In the genomic region with DNA sequence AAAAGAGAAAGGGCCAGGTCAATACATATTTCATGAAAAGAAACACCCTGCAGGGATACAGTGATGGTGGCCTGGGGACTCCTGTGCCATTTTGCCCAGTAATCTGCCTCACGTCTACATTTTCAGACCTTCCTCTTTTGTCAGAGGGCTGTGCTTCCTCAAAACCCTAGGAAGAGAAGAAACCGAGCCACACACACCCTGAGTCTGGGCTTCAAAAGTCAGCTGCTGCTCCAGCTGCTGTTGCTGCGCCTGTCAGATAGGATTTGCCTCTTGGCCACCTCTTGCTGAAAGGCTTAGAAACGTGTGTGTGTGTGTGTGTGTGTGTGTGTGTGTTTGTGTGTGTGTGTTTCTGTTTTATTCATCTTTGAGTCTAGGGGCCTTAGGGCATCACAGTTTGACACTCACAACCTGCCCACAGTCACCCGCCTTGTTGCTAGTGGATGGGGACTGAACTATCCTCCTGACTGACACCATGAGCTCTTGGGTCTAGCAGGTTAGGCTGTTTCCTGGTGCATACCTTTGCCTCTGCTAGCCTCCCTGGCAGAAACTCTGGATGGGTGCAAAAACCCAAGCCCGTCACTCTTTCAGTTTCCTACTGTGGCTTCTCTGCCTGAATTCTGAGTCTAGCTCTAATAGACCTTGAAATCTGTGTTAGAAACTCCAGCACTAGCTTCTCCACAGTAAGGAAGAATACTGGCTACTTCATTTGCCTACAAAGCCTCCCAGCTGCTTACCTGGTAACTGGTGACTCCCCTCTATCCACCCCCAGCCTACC, we compare ENCODE assay signal across 16 cellular contexts.
DNase-seq lines count a peak whose midpoint lies in the region; ATAC-seq and TF ChIP-seq lines count a peak whose summit lies in the region.
"Had no signal": no experiment of that assay in that cellular context is flagged by ENCODE, and none has a peak within 500 bp of the region (broad histone marks: within the 10 kb centered on the region; RNA-seq: fewer than 3 reads in every experiment).

No MANE protein-coding gene starts in this region.

- DNase-seq in DND-41 = peak; percentile 30
- DNase-seq in Kasumi-1 (lab: John Stamatoyannopoulos, UW) = peak; percentile 96 to 97
- peak; percentile 31 for DNase-seq in UCSD-AML1 (lab: John Stamatoyannopoulos, UW; ENCODE audit: unreplicated experiment)
- peak; percentile 87 for DNase-seq in myocyte (ENCODE audit: low read depth)
- no peak for DNase-seq in NCI-H2171 treated with DMSO at 0.1 percent for 48 hours (lab: John Stamatoyannopoulos, UW)
- no peak for DNase-seq in GM19240 (ENCODE audit: insufficient read length, low spot score)
- no peak for DNase-seq in central memory CD4-positive, alpha-beta T cell
- DNase-seq: activated T-cell treated with anti-CD3 and anti-CD28 coated beads, Interleukin-2, amount 50 U/mL, for 4 hours; effector CD8-positive, alpha-beta T cell; occipital lobe; SHP77; stimulated activated CD4-positive, alpha-beta T cell treated with anti-CD3 and anti-CD28 coated beads, Interleukin-4, amount 100 ng/mL, for 24 hours had no signal

- no peaks in the 10 kb centered on the region for H3K36me3 ChIP-seq in DND-41 (ENCODE audit: insufficient read depth, low read length)
- H3K36me3 ChIP-seq: ascending aorta, BLaER1, gastrocnemius medialis had no signal

- H3K9me3 ChIP-seq in DND-41 (ENCODE audit: insufficient read depth, low read length, severe bottlenecking) = no peaks in the 10 kb centered on the region
- H3K9me3 ChIP-seq: ascending aorta, BLaER1, gastrocnemius medialis had no signal

- 0 out of 3 replicates have a peak, but pooled peaks have one; percentile 7 for ATAC-seq in DND-41 (ENCODE audit: insufficient read depth, low read depth)
- ATAC-seq in HG02970 (IDR thresholded peaks at IDR 0.05; ENCODE audit: low FRiP score, unreplicated experiment) = no peak
- ATAC-seq: activated T-cell treated with anti-CD3 and anti-CD28 coated beads, Interleukin-2, amount 50 U/mL, for 4 hours; gastrocnemius medialis had no signal

- no peaks in the 10 kb centered on the region for H4K20me1 ChIP-seq in DND-41 (ENCODE audit: insufficient read depth, low read length)
- H4K20me1 ChIP-seq: BLaER1 had no signal

- no peaks in the 10 kb centered on the region for H3K27me3 ChIP-seq in DND-41 (ENCODE audit: insufficient read depth, low read length, poor library complexity)
- H3K27me3 ChIP-seq: ascending aorta, BLaER1, gastrocnemius medialis had no signal

- no peak overlapping the region for H3K4me2 ChIP-seq in DND-41 (ENCODE audit: insufficient read depth, low read length)
- H3K4me2 ChIP-seq: BLaER1 had no signal

- H2AFZ ChIP-seq in DND-41 (ENCODE audit: low read depth, low read length) = no peak overlapping the region

- H3K4me1 ChIP-seq in DND-41 (ENCODE audit: insufficient read depth, low read length) = peaks cover 34% of the 10 kb centered on the region

- 0 out of 2 replicates have a peak overlapping the region, but pooled peaks have one; percentile 40 for H3K27ac ChIP-seq in DND-41 (ENCODE audit: low read length)
- H3K27ac ChIP-seq: ascending aorta, BLaER1 had no signal

- no peak overlapping the region for H3K9ac ChIP-seq in DND-41 (ENCODE audit: low read depth, low read length)
- H3K9ac ChIP-seq: BLaER1 had no signal

- H3K79me2 ChIP-seq in DND-41 (ENCODE audit: insufficient read depth, low read length) = no peaks in the 10 kb centered on the region

- no peak for TF ChIP-seq CTCF in DND-41 (IDR thresholded peaks at IDR 0.05; ENCODE audit: borderline replicate concordance, extremely low read depth, low read length, poor library complexity, severe bottlenecking)

- H3K4me3 ChIP-seq in DND-41 (ENCODE audit: low read depth in 1 of 2, low read length in 2 of 2) = no peak overlapping the region
- H3K4me3 ChIP-seq: ascending aorta, BLaER1, gastrocnemius medialis had no signal

Comparison
In these comparisons a context has a peak if more than half of its experiments do, and no peak if none do; other contexts are left out.
1. DNase-seq: peak in DND-41 (single experiment), Kasumi-1 (2 of 2), UCSD-AML1 (single experiment) and myocyte (single experiment); none in NCI-H2171 treated with DMSO at 0.1 percent for 48 hours (single experiment), GM19240 (single experiment) and central memory CD4-positive, alpha-beta T cell (single experiment).